Comparison of ENCODE assay signal across 11 cellular contexts in genomic region chr6:37060195-37060559, GRCh38. TPM values are rescaled to one million over a fixed set of nuclear protein-coding genes. Genes with fewer than 3 reads are reported as not detected.
DNase-seq lines count a peak whose midpoint lies in the region; ATAC-seq and TF ChIP-seq lines count a peak whose summit lies in the region.
"Had no signal": no experiment of that assay in that cellular context is flagged by ENCODE, and none has a peak within 500 bp of the region (broad histone marks: within the 10 kb centered on the region; RNA-seq: fewer than 3 reads in every experiment).

No MANE protein-coding gene starts in this region.

- H3K9ac ChIP-seq in KMS-11 = no peak overlapping the region

- H3K27me3 ChIP-seq in AG04450 (ENCODE audit: control insufficient read depth, insufficient read depth, low read length) = no peaks in the 10 kb centered on the region
- H3K27me3 ChIP-seq in KMS-11 (ENCODE audit: insufficient read depth, low read depth) = no peaks in the 10 kb centered on the region
- H3K27me3 ChIP-seq in osteoblast (ENCODE audit: insufficient read depth, low read length) = no peaks in the 10 kb centered on the region

- H3K9me3 ChIP-seq in AG04450 (ENCODE audit: control insufficient read depth, insufficient read depth, low read length) = no peaks in the 10 kb centered on the region
- no peaks in the 10 kb centered on the region for H3K9me3 ChIP-seq in osteoblast (ENCODE audit: low read depth, low read length)

- CTCF ChIA-PET in AG04450 (lab: Charles Lee) = interaction anchor here (1.8 to 4.9 kb wide), 3 partner anchors 9 to 112 kb away, joined by 9 to 36 read pairs (median 9); no protein-coding TSS in a partner anchor

- H3K4me1 ChIP-seq in KMS-11 (ENCODE audit: low read depth, poor library complexity, severe bottlenecking) = peaks cover 78% of the 10 kb centered on the region
- H3K4me1 ChIP-seq in osteoblast (ENCODE audit: insufficient read depth, low read length) = peaks cover 12% of the 10 kb centered on the region

- H3K27ac ChIP-seq in AG04450 (ENCODE audit: low read depth, low read length) = peak overlapping the region; percentile 97
- peak overlapping the region; percentile 98; the same call in 1 of the 2 replicates for H3K27ac ChIP-seq in KMS-11
- H3K27ac ChIP-seq in osteoblast (ENCODE audit: low read depth, low read length) = peak overlapping the region; percentile 97

- POLR2A ChIA-PET in AG04450 (lab: Yijun Ruan, JAX) = interaction anchor here (1.6 kb wide), 1 partner anchor 78 kb away, joined by 4 read pairs; no protein-coding TSS in a partner anchor

- TF ChIP-seq CTCF in AG04450 (IDR thresholded peaks at IDR 0.05; ENCODE audit: low read depth, low read length) = no peak
- TF ChIP-seq CTCF in KMS-11 (conservative IDR thresholded peaks at IDR 0.05; ENCODE audit: low read depth, low read length) = no peak
- TF ChIP-seq CTCF in osteoblast (IDR thresholded peaks at IDR 0.05; ENCODE audit: extremely low read depth, low read depth, low read length) = no peak

- no peak for DNase-seq in AG04450 (ENCODE audit: low read depth, low spot score)
- peak; percentile 33 for DNase-seq in dermis blood vessel endothelial cell
- DNase-seq in osteoblast (ENCODE audit: insufficient read length, low spot score, missing footprints) = no peak
- no peak for DNase-seq in stimulated activated naive CD4-positive, alpha-beta T cell treated with Interleukin-2 at 50 U/mL for 16 hours (lab: John Stamatoyannopoulos, UW)
- DNase-seq: activated gamma-delta T cell; CD4-positive, alpha-beta T cell; NCI-H1105 had no signal

- no peak for ATAC-seq in activated CD4-positive, CD25-positive, alpha-beta regulatory T cell treated with anti-CD3 and anti-CD28 coated beads, Interleukin-2, amount 50 U/mL, for 24 hours
- no peak for ATAC-seq in HG03354 (IDR thresholded peaks at IDR 0.05; ENCODE audit: poor library complexity, severe bottlenecking, unreplicated experiment)
- no peak for ATAC-seq in HG03039 (IDR thresholded peaks at IDR 0.05; ENCODE audit: unreplicated experiment)

- no peaks in the 10 kb centered on the region for H4K20me1 ChIP-seq in KMS-11 (ENCODE audit: insufficient read depth)
- H4K20me1 ChIP-seq in osteoblast (ENCODE audit: insufficient read depth, low read length) = no peaks in the 10 kb centered on the region

- H3K36me3 ChIP-seq in KMS-11 (ENCODE audit: insufficient read depth) (no peaks in the 10 kb centered on the region), osteoblast (ENCODE audit: insufficient read depth, low read length) (no peaks in the 10 kb centered on the region)

- H2AFZ ChIP-seq in KMS-11 (ENCODE audit: low read depth) = no peak overlapping the region
- H2AFZ ChIP-seq in osteoblast (ENCODE audit: low read length) = peak overlapping the region; percentile 95

- H3K79me2 ChIP-seq in KMS-11 (ENCODE audit: insufficient read depth, low read depth) (no peaks in the 10 kb centered on the region), osteoblast (ENCODE audit: insufficient read depth, low read length) (no peaks in the 10 kb centered on the region)

- H3K4me2 ChIP-seq in KMS-11 = peak overlapping the region; percentile 46; the same call in 1 of the 2 replicates
- H3K4me2 ChIP-seq in osteoblast (ENCODE audit: insufficient read depth, low read length) = peak overlapping the region; percentile 97

- H3K4me3 ChIP-seq in AG04450 (ENCODE audit: low read depth, low read length) (no peak overlapping the region), KMS-11 (IDR thresholded peaks at IDR 0.05; ENCODE audit: insufficient read depth, low read depth, low read length) (no peak overlapping the region), osteoblast (ENCODE audit: insufficient read depth, low read length) (no peak overlapping the region)

RNA-seq across cellular contexts. Expression of gene FGD2, which starts 54.7 kb away (rescaled TPM):
- not detected in 2 replicates for polyA plus RNA-seq in AG04450 (2011; rRNA removed)
- not detected in 2 replicates for polyA minus RNA-seq in AG04450 (2011; rRNA and poly(A)+ RNA removed)
- total RNA-seq in dermis blood vessel endothelial cell = not detected in 2 replicates
- under 0.01 TPM in 2 replicates for total RNA-seq in osteoblast
